In the genomic region with DNA sequence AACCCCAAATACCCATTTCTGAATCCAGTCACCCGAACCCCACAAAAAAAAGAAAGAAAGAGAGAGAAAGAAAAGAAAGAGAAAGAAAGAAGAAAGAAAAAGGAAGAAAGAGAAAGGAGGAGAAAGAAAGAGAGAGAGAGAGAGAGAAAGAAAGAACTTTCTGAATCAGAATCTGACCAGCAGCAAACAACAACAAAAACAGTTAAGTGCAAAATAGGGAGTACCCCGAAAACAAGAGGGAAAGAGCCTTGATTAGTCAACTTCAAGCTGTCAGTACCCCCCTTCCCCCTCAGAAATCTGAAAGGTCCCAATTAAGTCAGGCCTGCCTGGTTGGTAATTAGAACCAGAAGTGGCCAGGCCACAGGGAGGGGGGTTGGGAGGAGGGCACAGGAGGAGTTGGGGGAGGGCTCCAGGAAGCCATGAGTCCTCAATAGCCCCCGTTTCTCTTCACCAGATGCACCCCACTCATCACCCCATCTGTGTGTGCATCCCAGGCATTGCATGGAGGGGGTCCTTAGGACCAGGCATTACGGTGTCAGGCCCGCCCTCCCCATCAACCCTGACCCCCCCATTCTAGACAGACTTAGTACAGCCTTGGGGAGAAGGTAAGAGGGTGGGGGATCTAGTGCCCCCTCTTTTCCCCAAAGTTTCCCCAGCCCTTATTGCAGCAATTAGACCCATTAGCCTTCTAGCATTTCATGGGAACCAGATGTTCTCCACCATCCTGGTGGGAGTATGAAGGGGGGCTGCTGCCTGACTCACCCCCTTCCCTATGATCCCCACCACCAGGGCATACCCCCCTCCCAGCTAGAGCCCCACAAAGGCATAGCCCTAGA, we compare ENCODE assay signal across 8 cellular contexts. TPM values are rescaled to one million over a fixed set of nuclear protein-coding genes. Genes with fewer than 3 reads are reported as not detected.
A peak's percentile ranks its signal among the peaks of the same experiment; 100 is the strongest.
DNase-seq lines count a peak whose midpoint lies in the region; ATAC-seq and TF ChIP-seq lines count a peak whose summit lies in the region.

No MANE protein-coding gene starts in this region.

- H4K20me1 ChIP-seq in BLaER1 (peaks cover 5% of the 10 kb centered on the region; the same call in 1 of the 2 replicates), MM.1S (ENCODE audit: insufficient read depth, low read length) (no peaks in the 10 kb centered on the region), neural cell (ENCODE audit: insufficient read depth) (no peaks in the 10 kb centered on the region)

- H3K9me2 ChIP-seq in MM.1S (replicated peaks; ENCODE audit: insufficient read depth, low read length) = no peaks in the 10 kb centered on the region
- H3K9me2 ChIP-seq in neural cell (ENCODE audit: insufficient read depth, low read length) = no peaks in the 10 kb centered on the region

- intact Hi-C loops in dorsolateral prefrontal cortex (cut with DNase I) = no loop called here

- H3K9ac ChIP-seq in BLaER1 = peak overlapping the region; percentile 76
- peak overlapping the region; percentile 38; the same call in 1 of the 2 replicates for H3K9ac ChIP-seq in MM.1S (ENCODE audit: low read length)
- H3K9ac ChIP-seq in neural cell (ENCODE audit: low read length) = no peak overlapping the region

- H3K4me3 ChIP-seq in BLaER1 = peak overlapping the region; percentile 74
- peak overlapping the region; percentile 41; the same call in 1 of the 2 replicates for H3K4me3 ChIP-seq in MM.1S (ENCODE audit: low read length)
- H3K4me3 ChIP-seq in dorsolateral prefrontal cortex = peak overlapping the region in 56 of 59 donors; percentile 54 to 80 (median 70)
- peak overlapping the region; percentile 86 for H3K4me3 ChIP-seq in neural cell (ENCODE audit: low read length)

- TF ChIP-seq CTCF in MM.1S (IDR thresholded peaks at IDR 0.05; ENCODE audit: low read length) (no peak), dorsolateral prefrontal cortex (IDR thresholded peaks at IDR 0.05 in 54 of 56, conservative IDR thresholded peaks at IDR 0.05 in 2 of 56; ENCODE audit: low read depth in 1 of 56, partially characterized antibody in 56 of 56) (no peak), neural cell (IDR thresholded peaks at IDR 0.05; ENCODE audit: poor library complexity, severe bottlenecking) (no peak)

- H3K4me1 ChIP-seq in BLaER1 (peaks cover 65% of the 10 kb centered on the region), MM.1S (ENCODE audit: low read length) (peaks cover 12% of the 10 kb centered on the region)

- H3F3A ChIP-seq in MM.1S (ENCODE audit: insufficient read depth, low read length) = peaks cover 16% of the 10 kb centered on the region
- no peaks in the 10 kb centered on the region for H3F3A ChIP-seq in neural cell (ENCODE audit: insufficient read depth, low read length, poor library complexity, severe bottlenecking)

- TF ChIP-seq RAD21 in neural cell (conservative IDR thresholded peaks at IDR 0.05) = no peak

- DNase-seq in MM.1S (no peak), dorsolateral prefrontal cortex (no peak), HUDEP-2 (lab: John Stamatoyannopoulos, UW; ENCODE audit: unreplicated experiment in 76 of 76) (no peak), cerebellar cortex (ENCODE audit: low spot score) (no peak), NCI-H1092 treated with DMSO at 0.1 percent for 48 hours (lab: John Stamatoyannopoulos, UW) (no peak)

- H3K9me3 ChIP-seq in BLaER1 = no peaks in the 10 kb centered on the region
- no peaks in the 10 kb centered on the region for H3K9me3 ChIP-seq in MM.1S (replicated peaks; ENCODE audit: insufficient read depth, low read length)
- H3K9me3 ChIP-seq in neural cell (ENCODE audit: low read length) = no peaks in the 10 kb centered on the region

- H3K79me2 ChIP-seq in MM.1S (ENCODE audit: low read length) (peaks cover 22% of the 10 kb centered on the region), neural cell (replicated peaks; ENCODE audit: insufficient read depth, low read length) (no peaks in the 10 kb centered on the region)

- H3K27me3 ChIP-seq in BLaER1 (no peaks in the 10 kb centered on the region), MM.1S (replicated peaks; ENCODE audit: insufficient read depth, low read length) (no peaks in the 10 kb centered on the region), dorsolateral prefrontal cortex (no peaks in the 10 kb centered on the region), neural cell (ENCODE audit: insufficient read depth, low read depth, low read length) (peaks cover 35% of the 10 kb centered on the region)

- H2AFZ ChIP-seq in MM.1S (ENCODE audit: low read length) = no peak overlapping the region
- H2AFZ ChIP-seq in neural cell (ENCODE audit: low read depth, low read length) = no peak overlapping the region

- H3K27ac ChIP-seq in BLaER1 (peak overlapping the region; percentile 76), MM.1S (ENCODE audit: low read length) (no peak overlapping the region; the same call in 1 of the 2 replicates), dorsolateral prefrontal cortex (peak overlapping the region in 53 of 59 donors; percentile 41 to 98 (median 92)), neural cell (ENCODE audit: low read length) (no peak overlapping the region)

- H3K4me2 ChIP-seq in BLaER1 (peak overlapping the region; percentile 93), MM.1S (ENCODE audit: low read depth, low read length) (peak overlapping the region; percentile 100; the same call in 1 of the 2 replicates), neural cell (ENCODE audit: low read length) (no peak overlapping the region)

- ATAC-seq in HG03520 (IDR thresholded peaks at IDR 0.05; ENCODE audit: unreplicated experiment) = no peak

- TF ChIP-seq EP300 in neural cell (conservative IDR thresholded peaks at IDR 0.05; ENCODE audit: poor library complexity, severe bottlenecking) = no peak

- peaks cover 10% of the 10 kb centered on the region for H3K36me3 ChIP-seq in BLaER1
- H3K36me3 ChIP-seq in MM.1S (replicated peaks; ENCODE audit: insufficient read depth, low read length) = no peaks in the 10 kb centered on the region
- no peaks in the 10 kb centered on the region for H3K36me3 ChIP-seq in neural cell (ENCODE audit: insufficient read depth, low read length)

TF ChIP-seq in neural cell, 6 proteins besides CTCF, POLR2A, EP300 and RAD21:
- no peak for TF ChIP-seq TAF1 (IDR thresholded peaks at IDR 0.05; ENCODE audit: low read depth)
- TF ChIP-seq MXI1 (conservative IDR thresholded peaks at IDR 0.05; ENCODE audit: poor library complexity, severe bottlenecking) = no peak
TF ChIP-seq in neural cell: peak in this region for 0.

RNA-seq across cellular contexts. Expression of a gene that starts 9.6 kb away (rescaled TPM):
- total RNA-seq in dorsolateral prefrontal cortex = 10 to 100 TPM in 100 of 120 experiments, 1 to 10 TPM in 20; 5.6 to 27.3 (median 13.3) TPM
- polyA plus RNA-seq in neural cell = 0.61 and 1.0 TPM in 2 replicates
- 0.49 and 0.81 TPM in 2 replicates for polyA minus RNA-seq in neural cell

RNA-seq across cellular contexts. Expression of a gene that starts 15.3 kb away (rescaled TPM):
- total RNA-seq in dorsolateral prefrontal cortex = 1 to 10 TPM in 98 of 120 experiments, under 1 TPM in 20, not detected in 2; 0.43 to 4.9 (median 1.5) TPM
- 0.26 TPM in 1 of 2 replicates, not detected in the other for polyA plus RNA-seq in neural cell
- polyA minus RNA-seq in neural cell = not detected in 2 replicates

RNA-seq across cellular contexts. Expression of a gene that starts 41.7 kb away (rescaled TPM):
- 10 to 100 TPM; 28.2 to 90.7 (median 62.4) TPM for total RNA-seq in dorsolateral prefrontal cortex
- 41.9 and 51.6 TPM in 2 replicates for polyA plus RNA-seq in neural cell
- 9.5 and 15.3 TPM in 2 replicates for polyA minus RNA-seq in neural cell

RNA-seq across cellular contexts. Expression of a gene that starts 41.9 kb away (rescaled TPM):
- total RNA-seq in dorsolateral prefrontal cortex = 10 to 100 TPM; 29.1 to 79.4 (median 48.6) TPM
- polyA plus RNA-seq in neural cell = 24.3 and 25.9 TPM in 2 replicates
- 33.1 and 38.9 TPM in 2 replicates for polyA minus RNA-seq in neural cell

RNA-seq across cellular contexts. Expression of a gene that starts 45.7 kb away (rescaled TPM):
- total RNA-seq in dorsolateral prefrontal cortex = 1 to 10 TPM in 3 of 120 experiments, under 1 TPM in 60, not detected in 57; 0.07 to 1.8 (median 0.25) TPM
- 0.33 and 4.5 TPM in 2 replicates for polyA plus RNA-seq in neural cell
- 0.93 and 0.97 TPM in 2 replicates for polyA minus RNA-seq in neural cell

Comparison
In these comparisons a context has a peak if more than half of its experiments do, and no peak if none do; other contexts are left out.
1. H3K27ac ChIP-seq: peak in BLaER1 (single experiment) and dorsolateral prefrontal cortex (53 of 59); none in MM.1S (single experiment) and neural cell (single experiment).
2. Peak in every context shown above with its lines, with median percentiles within 50 percentile points of each other: H3K4me3 ChIP-seq.